Comparison of ENCODE assay signal across 1 cellular context in genomic region chr16:22188595-22189442, GRCh38.
TF ChIP-seq lines count a peak whose summit lies in the region.

No MANE protein-coding gene starts in this region.

TF ChIP-seq in HepG2, 621 proteins besides CTCF, POLR2A, EP300 and RAD21 (continued from another document and continues in another):
- no peak for TF ChIP-seq NFAT5 (CRISPR knock-in tag; IDR thresholded peaks at IDR 0.05)
- TF ChIP-seq, protein P1, sequence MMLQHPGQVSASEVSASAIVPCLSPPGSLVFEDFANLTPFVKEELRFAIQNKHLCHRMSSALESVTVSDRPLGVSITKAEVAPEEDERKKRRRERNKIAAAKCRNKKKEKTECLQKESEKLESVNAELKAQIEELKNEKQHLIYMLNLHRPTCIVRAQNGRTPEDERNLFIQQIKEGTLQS (CRISPR knock-in tag; IDR thresholded peaks at IDR 0.05) = no peak
- TF ChIP-seq ATF7 (IDR thresholded peaks at IDR 0.05) = no peak
- TF ChIP-seq ATF7 (CRISPR knock-in tag; IDR thresholded peaks at IDR 0.05) = no peak
- TF ChIP-seq SRSF9 (IDR thresholded peaks at IDR 0.05; ENCODE audit: borderline replicate concordance, insufficient read depth, low read depth, low read length, poor library complexity, severe bottlenecking) = no peak
- TF ChIP-seq, protein P2, sequence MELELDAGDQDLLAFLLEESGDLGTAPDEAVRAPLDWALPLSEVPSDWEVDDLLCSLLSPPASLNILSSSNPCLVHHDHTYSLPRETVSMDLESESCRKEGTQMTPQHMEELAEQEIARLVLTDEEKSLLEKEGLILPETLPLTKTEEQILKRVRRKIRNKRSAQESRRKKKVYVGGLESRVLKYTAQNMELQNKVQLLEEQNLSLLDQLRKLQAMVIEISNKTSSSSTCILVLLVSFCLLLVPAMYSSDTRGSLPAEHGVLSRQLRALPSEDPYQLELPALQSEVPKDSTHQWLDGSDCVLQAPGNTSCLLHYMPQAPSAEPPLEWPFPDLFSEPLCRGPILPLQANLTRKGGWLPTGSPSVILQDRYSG (CRISPR knock-in tag; IDR thresholded peaks at IDR 0.05) = peak; percentile 51; the same call in 1 of the 2 replicates
- peak; percentile 47; the same call in 1 of the 2 replicates for TF ChIP-seq ZIK1 (CRISPR knock-in tag; IDR thresholded peaks at IDR 0.05; ENCODE audit: borderline replicate concordance, low read depth)
- TF ChIP-seq RFX1 (IDR thresholded peaks at IDR 0.05) = no peak
- TF ChIP-seq NAIF1 (CRISPR knock-in tag; IDR thresholded peaks at IDR 0.05; ENCODE audit: borderline replicate concordance) = no peak
- TF ChIP-seq TCF7L2 (IDR thresholded peaks at IDR 0.05; ENCODE audit: low read depth, low read length) = no peak
- peak; percentile 65 for TF ChIP-seq SP4 (CRISPR knock-in tag; IDR thresholded peaks at IDR 0.05)
- no peak for TF ChIP-seq ZNF580 (CRISPR knock-in tag; IDR thresholded peaks at IDR 0.05; ENCODE audit: borderline replicate concordance, low read depth)
- TF ChIP-seq SSRP1 (CRISPR knock-in tag; IDR thresholded peaks at IDR 0.05) = no peak
- no peak for TF ChIP-seq SKI (IDR thresholded peaks at IDR 0.05; ENCODE audit: partially characterized antibody)
- no peak for TF ChIP-seq CAMTA2 (CRISPR knock-in tag; IDR thresholded peaks at IDR 0.05; ENCODE audit: borderline replicate concordance)
- no peak; the same call in 1 of the 2 replicates for TF ChIP-seq ESRRA (CRISPR knock-in tag; IDR thresholded peaks at IDR 0.05; ENCODE audit: low read depth)
- TF ChIP-seq ELF3 (CRISPR knock-in tag; IDR thresholded peaks at IDR 0.05) = peak; percentile 96
- TF ChIP-seq KDM3A (CRISPR knock-in tag; IDR thresholded peaks at IDR 0.05; ENCODE audit: low read depth) = peak; percentile 78
- no peak for TF ChIP-seq REPIN1 (CRISPR knock-in tag; IDR thresholded peaks at IDR 0.05; ENCODE audit: borderline replicate concordance, low read depth)
- no peak for TF ChIP-seq USF2 (IDR thresholded peaks at IDR 0.05; ENCODE audit: low read depth, low read length)
- no peak for TF ChIP-seq USF2 (CRISPR knock-in tag; IDR thresholded peaks at IDR 0.05; ENCODE audit: borderline replicate concordance)
- TF ChIP-seq, protein P3, sequence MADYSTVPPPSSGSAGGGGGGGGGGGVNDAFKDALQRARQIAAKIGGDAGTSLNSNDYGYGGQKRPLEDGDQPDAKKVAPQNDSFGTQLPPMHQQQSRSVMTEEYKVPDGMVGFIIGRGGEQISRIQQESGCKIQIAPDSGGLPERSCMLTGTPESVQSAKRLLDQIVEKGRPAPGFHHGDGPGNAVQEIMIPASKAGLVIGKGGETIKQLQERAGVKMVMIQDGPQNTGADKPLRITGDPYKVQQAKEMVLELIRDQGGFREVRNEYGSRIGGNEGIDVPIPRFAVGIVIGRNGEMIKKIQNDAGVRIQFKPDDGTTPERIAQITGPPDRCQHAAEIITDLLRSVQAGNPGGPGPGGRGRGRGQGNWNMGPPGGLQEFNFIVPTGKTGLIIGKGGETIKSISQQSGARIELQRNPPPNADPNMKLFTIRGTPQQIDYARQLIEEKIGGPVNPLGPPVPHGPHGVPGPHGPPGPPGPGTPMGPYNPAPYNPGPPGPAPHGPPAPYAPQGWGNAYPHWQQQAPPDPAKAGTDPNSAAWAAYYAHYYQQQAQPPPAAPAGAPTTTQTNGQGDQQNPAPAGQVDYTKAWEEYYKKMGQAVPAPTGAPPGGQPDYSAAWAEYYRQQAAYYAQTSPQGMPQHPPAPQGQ (CRISPR knock-in tag; IDR thresholded peaks at IDR 0.05; ENCODE audit: borderline replicate concordance) = no peak
- TF ChIP-seq HDAC2 (CRISPR knock-in tag; IDR thresholded peaks at IDR 0.05) = peak; percentile 39; the same call in 1 of the 2 replicates
- TF ChIP-seq ZNF367 (CRISPR knock-in tag; IDR thresholded peaks at IDR 0.05; ENCODE audit: borderline replicate concordance) = peak; percentile 75; the same call in 1 of the 2 replicates
- no peak for TF ChIP-seq PAF1 (CRISPR knock-in tag; IDR thresholded peaks at IDR 0.05)
- TF ChIP-seq, protein P4, sequence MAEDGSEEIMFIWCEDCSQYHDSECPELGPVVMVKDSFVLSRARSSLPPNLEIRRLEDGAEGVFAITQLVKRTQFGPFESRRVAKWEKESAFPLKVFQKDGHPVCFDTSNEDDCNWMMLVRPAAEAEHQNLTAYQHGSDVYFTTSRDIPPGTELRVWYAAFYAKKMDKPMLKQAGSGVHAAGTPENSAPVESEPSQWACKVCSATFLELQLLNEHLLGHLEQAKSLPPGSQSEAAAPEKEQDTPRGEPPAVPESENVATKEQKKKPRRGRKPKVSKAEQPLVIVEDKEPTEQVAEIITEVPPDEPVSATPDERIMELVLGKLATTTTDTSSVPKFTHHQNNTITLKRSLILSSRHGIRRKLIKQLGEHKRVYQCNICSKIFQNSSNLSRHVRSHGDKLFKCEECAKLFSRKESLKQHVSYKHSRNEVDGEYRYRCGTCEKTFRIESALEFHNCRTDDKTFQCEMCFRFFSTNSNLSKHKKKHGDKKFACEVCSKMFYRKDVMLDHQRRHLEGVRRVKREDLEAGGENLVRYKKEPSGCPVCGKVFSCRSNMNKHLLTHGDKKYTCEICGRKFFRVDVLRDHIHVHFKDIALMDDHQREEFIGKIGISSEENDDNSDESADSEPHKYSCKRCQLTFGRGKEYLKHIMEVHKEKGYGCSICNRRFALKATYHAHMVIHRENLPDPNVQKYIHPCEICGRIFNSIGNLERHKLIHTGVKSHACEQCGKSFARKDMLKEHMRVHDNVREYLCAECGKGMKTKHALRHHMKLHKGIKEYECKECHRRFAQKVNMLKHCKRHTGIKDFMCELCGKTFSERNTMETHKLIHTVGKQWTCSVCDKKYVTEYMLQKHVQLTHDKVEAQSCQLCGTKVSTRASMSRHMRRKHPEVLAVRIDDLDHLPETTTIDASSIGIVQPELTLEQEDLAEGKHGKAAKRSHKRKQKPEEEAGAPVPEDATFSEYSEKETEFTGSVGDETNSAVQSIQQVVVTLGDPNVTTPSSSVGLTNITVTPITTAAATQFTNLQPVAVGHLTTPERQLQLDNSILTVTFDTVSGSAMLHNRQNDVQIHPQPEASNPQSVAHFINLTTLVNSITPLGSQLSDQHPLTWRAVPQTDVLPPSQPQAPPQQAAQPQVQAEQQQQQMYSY (CRISPR knock-in tag; IDR thresholded peaks at IDR 0.05) = no peak
- no peak for TF ChIP-seq TRIM24 (CRISPR knock-in tag; IDR thresholded peaks at IDR 0.05)
- no peak for TF ChIP-seq ZNF276 (CRISPR knock-in tag; IDR thresholded peaks at IDR 0.05; ENCODE audit: low read depth)
- TF ChIP-seq ARNTL (CRISPR knock-in tag; IDR thresholded peaks at IDR 0.05) = peak; percentile 40; the same call in 1 of the 2 replicates
- no peak; the same call in 1 of the 2 replicates for TF ChIP-seq DRAP1 (CRISPR knock-in tag; IDR thresholded peaks at IDR 0.05)
- peak; percentile 59; the same call in 1 of the 2 replicates for TF ChIP-seq RXRA (CRISPR knock-in tag; IDR thresholded peaks at IDR 0.05)
- TF ChIP-seq ZFP41 (CRISPR knock-in tag; IDR thresholded peaks at IDR 0.05; ENCODE audit: borderline replicate concordance) = no peak
- TF ChIP-seq, protein P5, sequence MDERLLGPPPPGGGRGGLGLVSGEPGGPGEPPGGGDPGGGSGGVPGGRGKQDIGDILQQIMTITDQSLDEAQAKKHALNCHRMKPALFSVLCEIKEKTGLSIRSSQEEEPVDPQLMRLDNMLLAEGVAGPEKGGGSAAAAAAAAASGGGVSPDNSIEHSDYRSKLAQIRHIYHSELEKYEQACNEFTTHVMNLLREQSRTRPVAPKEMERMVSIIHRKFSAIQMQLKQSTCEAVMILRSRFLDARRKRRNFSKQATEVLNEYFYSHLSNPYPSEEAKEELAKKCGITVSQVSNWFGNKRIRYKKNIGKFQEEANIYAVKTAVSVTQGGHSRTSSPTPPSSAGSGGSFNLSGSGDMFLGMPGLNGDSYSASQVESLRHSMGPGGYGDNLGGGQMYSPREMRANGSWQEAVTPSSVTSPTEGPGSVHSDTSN (CRISPR knock-in tag; IDR thresholded peaks at IDR 0.05) = no peak
- TF ChIP-seq ZNF547 (CRISPR knock-in tag; IDR thresholded peaks at IDR 0.05) = no peak; the same call in 1 of the 2 replicates
- TF ChIP-seq, protein P6, sequence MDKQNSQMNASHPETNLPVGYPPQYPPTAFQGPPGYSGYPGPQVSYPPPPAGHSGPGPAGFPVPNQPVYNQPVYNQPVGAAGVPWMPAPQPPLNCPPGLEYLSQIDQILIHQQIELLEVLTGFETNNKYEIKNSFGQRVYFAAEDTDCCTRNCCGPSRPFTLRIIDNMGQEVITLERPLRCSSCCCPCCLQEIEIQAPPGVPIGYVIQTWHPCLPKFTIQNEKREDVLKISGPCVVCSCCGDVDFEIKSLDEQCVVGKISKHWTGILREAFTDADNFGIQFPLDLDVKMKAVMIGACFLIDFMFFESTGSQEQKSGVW (CRISPR knock-in tag; IDR thresholded peaks at IDR 0.05; ENCODE audit: borderline replicate concordance) = no peak
- TF ChIP-seq ZSCAN22 (CRISPR knock-in tag; IDR thresholded peaks at IDR 0.05) = 0 out of 2 replicates have a peak, but pooled peaks have one; percentile 13
- TF ChIP-seq MZF1 (CRISPR knock-in tag; IDR thresholded peaks at IDR 0.05; ENCODE audit: borderline replicate concordance) = peak; percentile 89; the same call in 1 of the 2 replicates
- TF ChIP-seq ATRX (CRISPR knock-in tag; IDR thresholded peaks at IDR 0.05; ENCODE audit: borderline replicate concordance) = no peak
- peak; percentile 75; the same call in 1 of the 2 replicates for TF ChIP-seq ZNF557 (CRISPR knock-in tag; IDR thresholded peaks at IDR 0.05)
- TF ChIP-seq RARA (CRISPR knock-in tag; IDR thresholded peaks at IDR 0.05) = no peak
- TF ChIP-seq DNMT1 (CRISPR knock-in tag; IDR thresholded peaks at IDR 0.05) = peak; percentile 31; the same call in 1 of the 2 replicates
- TF ChIP-seq ZNF124 (CRISPR knock-in tag; IDR thresholded peaks at IDR 0.05) = 0 out of 2 replicates have a peak, but pooled peaks have one; percentile 20
- TF ChIP-seq RARG (CRISPR knock-in tag; IDR thresholded peaks at IDR 0.05; ENCODE audit: low read depth) = no peak
- no peak for TF ChIP-seq NFIB (CRISPR knock-in tag; IDR thresholded peaks at IDR 0.05; ENCODE audit: borderline replicate concordance)
- 0 out of 2 replicates have a peak, but pooled peaks have one; percentile 22 for TF ChIP-seq POGZ (CRISPR knock-in tag; IDR thresholded peaks at IDR 0.05)
